8 cellular contexts compared by ENCODE assay signal in genomic region chr14:51157012-51157411, GRCh38.
DNase-seq lines count a peak whose midpoint lies in the region; ATAC-seq and TF ChIP-seq lines count a peak whose summit lies in the region.

No MANE protein-coding gene starts in this region.

- no peak for TF ChIP-seq EP300 in tibial nerve (IDR thresholded peaks at IDR 0.05)

- no peaks in the 10 kb centered on the region for H3K36me3 Mint-ChIP-seq in Calu3 (ENCODE audit: insufficient read depth, unreplicated experiment)

- intact Hi-C loops in Calu3 (cut with micrococcal nuclease; ENCODE audit: unreplicated experiment), result loop anchor here (1.0 kb wide), 1 partner anchor 63 kb away; no protein-coding TSS in a partner anchor

- no peak overlapping the region for H3K27ac Mint-ChIP-seq in Calu3 (ENCODE audit: unreplicated experiment)

- no peaks in the 10 kb centered on the region for H3K4me1 Mint-ChIP-seq in Calu3 (ENCODE audit: low read depth, unreplicated experiment)

- TF ChIP-seq POLR2A in tibial nerve (IDR thresholded peaks at IDR 0.05), result no peak

- H3K4me1 ChIP-seq in tibial nerve, result no peaks in the 10 kb centered on the region

- DNase-seq in Calu3, result no peak
- DNase-seq in NCI-H2029 (lab: John Stamatoyannopoulos, UW), result peak; percentile 87
- peak; percentile 57 to 65 for DNase-seq in cardiac fibroblast (ENCODE audit: low read depth in 2 of 2)
- DNase-seq in tibial nerve (ENCODE audit: low spot score in 2 of 2), result no peak
- DNase-seq in activated CD4-positive, alpha-beta T cell treated with anti-CD3 and anti-CD28 coated beads, Interleukin-2, amount 50 U/mL, for 48 hours, result no peak
- DNase-seq in coronary artery (ENCODE audit: low spot score), result no peak

- H3K27ac ChIP-seq in tibial nerve (no peak overlapping the region), coronary artery (no peak overlapping the region)

- no peaks in the 10 kb centered on the region for H3K9me3 ChIP-seq in tibial nerve

- CTCF ChIA-PET in Calu3 (lab: Charles Lee), result no interaction called here

- no peaks in the 10 kb centered on the region for H3K36me3 ChIP-seq in tibial nerve

- no TSS peak for BruUV-seq in Calu3 (replicated peaks; lab: Mats Ljungman, UMichigan)

- no peaks in the 10 kb centered on the region for H3K27me3 Mint-ChIP-seq in Calu3 (ENCODE audit: unreplicated experiment)

- H3K4me3 ChIP-seq in cardiac fibroblast (replicated peaks in 1 of 2; ENCODE audit: low read depth in 2 of 2, low read length in 2 of 2), result no peak overlapping the region
- no peak overlapping the region for H3K4me3 ChIP-seq in tibial nerve
- no peak overlapping the region for H3K4me3 ChIP-seq in coronary artery

- ATAC-seq in GM21528 (IDR thresholded peaks at IDR 0.05; ENCODE audit: low FRiP score, unreplicated experiment), result peak; percentile 64
- no peak for ATAC-seq in GM19023 (IDR thresholded peaks at IDR 0.05; ENCODE audit: unreplicated experiment)

- TF ChIP-seq CTCF in Calu3 (IDR thresholded peaks at IDR 0.05; ENCODE audit: unreplicated experiment), result peak; percentile 28
- TF ChIP-seq CTCF in cardiac fibroblast (IDR thresholded peaks at IDR 0.05; ENCODE audit: low read depth, low read length), result peak; percentile 61
- TF ChIP-seq CTCF in tibial nerve (IDR thresholded peaks at IDR 0.05), result peak in 3 of 5 experiments; percentile 12 to 54 (median 19)
- TF ChIP-seq CTCF in coronary artery (IDR thresholded peaks at IDR 0.05), result no peak

- no peaks in the 10 kb centered on the region for H3K9me3 Mint-ChIP-seq in Calu3 (ENCODE audit: low read depth, unreplicated experiment)

- H3K27me3 ChIP-seq in tibial nerve, result no peaks in the 10 kb centered on the region

- H3K4me3 Mint-ChIP-seq in Calu3 (ENCODE audit: low read depth, unreplicated experiment), result no peak overlapping the region

Comparison
In these comparisons a context has a peak if more than half of its experiments do, and no peak if none do; other contexts are left out.
1. DNase-seq: peak in NCI-H2029 (single experiment) and cardiac fibroblast (2 of 2); none in Calu3 (single experiment), tibial nerve (0 of 2), activated CD4-positive, alpha-beta T cell treated with anti-CD3 and anti-CD28 coated beads, Interleukin-2, amount 50 U/mL, for 48 hours (0 of 2) and coronary artery (single experiment).